In the genomic region with DNA sequence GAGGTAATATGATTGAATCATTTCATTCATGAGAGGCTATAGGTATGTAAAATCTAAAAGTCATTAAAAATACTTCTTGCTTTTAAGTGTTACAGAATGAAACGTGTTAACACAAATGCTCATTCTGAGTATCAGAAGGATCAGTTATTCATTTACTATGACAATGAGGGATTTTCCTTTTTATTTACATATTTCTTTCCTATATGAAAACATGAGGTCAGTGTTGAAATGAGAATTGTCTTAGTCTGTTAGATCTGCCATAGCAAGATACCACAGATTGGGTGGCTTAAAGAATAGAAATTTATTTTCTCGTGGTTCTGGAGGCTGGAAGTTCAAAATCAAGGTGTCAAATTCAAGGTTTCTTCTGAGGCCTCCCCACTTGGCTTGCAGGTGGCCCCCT, we compare ENCODE assay signal across 20 cellular contexts.
DNase-seq lines count a peak whose midpoint lies in the region; ATAC-seq lines count a peak whose summit lies in the region.
"Had no signal": no experiment of that assay in that cellular context is flagged by ENCODE, and none has a peak within 500 bp of the region (broad histone marks: within the 10 kb centered on the region; RNA-seq: fewer than 3 reads in every experiment).

No MANE protein-coding gene starts in this region.

- DNase-seq in NCI-H2227 treated with DMSO at 0.1 percent for 48 hours (lab: John Stamatoyannopoulos, UW) (no peak), hypothalamus (lab: John Stamatoyannopoulos, UW) (no peak), COLO829 (ENCODE audit: low spot score) (no peak)
- DNase-seq: activated CD4-positive, alpha-beta T cell treated with anti-CD3 and anti-CD28 coated beads, Interleukin-2, amount 10 ng/mL, durations not matched to agents 24 days and 14 days; activated effector memory CD4-positive, alpha-beta T cell treated with anti-CD3 and anti-CD28 coated beads, Interleukin-2, amount 50 U/mL, for 16 hours; activated T-cell treated with anti-CD3 and anti-CD28 coated beads, Interleukin-2, amount 50 U/mL, for 1 hour; dorsolateral prefrontal cortex; foreskin melanocyte; H9; NCI-H2107; NCI-H774; stimulated activated CD4-positive, alpha-beta T cell treated with anti-CD3 and anti-CD28 coated beads, Interleukin-1b, Interleukin-23, amount 100 ng/mL, for 48 hours; stimulated activated naive CD8-positive, alpha-beta T cell treated with anti-CD3 and anti-CD28 coated beads, Interleukin-15, Interleukin-2, amounts not matched to agents 100 U/mL and 50 U/mL, for 24 hours; T-helper 9 cell; upper lobe of right lung had no signal

- ATAC-seq in GM18873 (IDR thresholded peaks at IDR 0.05; ENCODE audit: low FRiP score, unreplicated experiment) (peak; percentile 76), GM21619 (IDR thresholded peaks at IDR 0.05; ENCODE audit: unreplicated experiment) (peak; percentile 53), HG02885 (IDR thresholded peaks at IDR 0.05; ENCODE audit: poor library complexity, unreplicated experiment) (peak; percentile 49), HG03457 (IDR thresholded peaks at IDR 0.05; ENCODE audit: unreplicated experiment) (peak; percentile 71), HG03175 (IDR thresholded peaks at IDR 0.05; ENCODE audit: unreplicated experiment) (no peak)
- ATAC-seq: stimulated activated naive CD8-positive, alpha-beta T cell treated with anti-CD3 and anti-CD28 coated beads, Interleukin-15, Interleukin-2, amounts not matched to agents 100 U/mL and 50 U/mL, for 24 hours; upper lobe of right lung had no signal
